Comparison of ENCODE assay signal across 1 cellular context in genomic region chr1:53077599-53077965, GRCh38.
TF ChIP-seq lines count a peak whose summit lies in the region.

No MANE protein-coding gene starts in this region.

TF ChIP-seq in SK-N-SH, 30 proteins besides CTCF, POLR2A, EP300 and RAD21 (continued from another document):
- TF ChIP-seq TEAD4 (IDR thresholded peaks at IDR 0.05; ENCODE audit: borderline replicate concordance, insufficient read depth), result no peak
- no peak for TF ChIP-seq ZBTB33 (IDR thresholded peaks at IDR 0.05; ENCODE audit: borderline replicate concordance, low read depth)
- TF ChIP-seq FOXJ3 (CRISPR knock-in tag; IDR thresholded peaks at IDR 0.05), result no peak
